ENCODE assay signal across 11 cellular contexts in the genomic region with DNA sequence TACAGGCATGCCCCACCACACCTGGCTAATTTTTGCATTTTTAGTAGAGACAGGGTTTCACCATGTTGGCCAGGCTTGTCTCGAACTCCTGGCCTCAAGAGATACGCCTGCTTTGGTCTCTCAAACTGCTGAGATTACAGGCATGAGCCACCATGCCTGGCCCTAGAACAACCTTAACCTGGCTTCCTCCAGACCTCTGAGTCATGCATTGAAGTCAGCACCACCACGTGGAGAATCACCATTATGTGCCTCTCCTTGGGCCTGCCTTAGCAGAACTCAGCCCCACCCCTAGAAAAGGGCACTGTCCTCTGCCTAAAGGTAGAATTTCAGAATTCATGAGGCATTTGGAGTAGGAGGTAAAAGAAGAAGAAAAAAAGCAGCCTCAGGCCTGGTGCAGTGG. TPM values are rescaled to one million over a fixed set of nuclear protein-coding genes. Genes with fewer than 3 reads are reported as not detected.
DNase-seq lines count a peak whose midpoint lies in the region; ATAC-seq and TF ChIP-seq lines count a peak whose summit lies in the region.
"Had no signal": no experiment of that assay in that cellular context is flagged by ENCODE, and none has a peak within 500 bp of the region (broad histone marks: within the 10 kb centered on the region; RNA-seq: fewer than 3 reads in every experiment).

No MANE protein-coding gene starts in this region.

- no peaks in the 10 kb centered on the region for H4K20me1 ChIP-seq in Karpas-422 (ENCODE audit: insufficient read depth, low read depth, low read length)

- peaks cover 2% of the 10 kb centered on the region for H3K4me1 Mint-ChIP-seq in activated CD4-positive, alpha-beta T cell treated with anti-CD3 and anti-CD28 coated beads for 36 hours
- H3K4me1 Mint-ChIP-seq in activated naive CD8-positive, alpha-beta T cell treated with anti-CD3 and anti-CD28 coated beads, Interleukin-2, amount 50 U/mL, for 24 hours = no peaks in the 10 kb centered on the region

- no peaks in the 10 kb centered on the region for H3K27me3 Mint-ChIP-seq in activated CD4-positive, alpha-beta T cell treated with anti-CD3 and anti-CD28 coated beads for 36 hours
- H3K27me3 Mint-ChIP-seq in activated naive CD8-positive, alpha-beta T cell treated with anti-CD3 and anti-CD28 coated beads, Interleukin-2, amount 50 U/mL, for 24 hours = no peaks in the 10 kb centered on the region

- CTCF ChIA-PET in activated CD4-positive, alpha-beta T cell treated with anti-CD3 and anti-CD28 coated beads for 36 hours (lab: Charles Lee) = interaction anchor here (1.0 to 1.3 kb wide), 2 partner anchors 10 to 17 kb away, joined by 3 read pairs; no protein-coding TSS in a partner anchor

- no peaks in the 10 kb centered on the region for H3K27me3 ChIP-seq in Karpas-422 (ENCODE audit: low read length)
- no peaks in the 10 kb centered on the region for H3K27me3 ChIP-seq in left lung
- H3K27me3 ChIP-seq in effector memory CD4-positive, alpha-beta T cell (replicated peaks; ENCODE audit: control insufficient read depth, insufficient read depth, low read length, poor library complexity, severe bottlenecking) = no peaks in the 10 kb centered on the region
- H3K27me3 ChIP-seq: ascending aorta, thyroid gland had no signal

- H3K4me3 Mint-ChIP-seq in activated CD4-positive, alpha-beta T cell treated with anti-CD3 and anti-CD28 coated beads for 36 hours = no peak overlapping the region
- H3K4me3 Mint-ChIP-seq in activated naive CD8-positive, alpha-beta T cell treated with anti-CD3 and anti-CD28 coated beads, Interleukin-2, amount 50 U/mL, for 24 hours = no peak overlapping the region

- no peaks in the 10 kb centered on the region for H3K79me2 ChIP-seq in Karpas-422 (ENCODE audit: low read length)

- DNase-seq in activated CD4-positive, alpha-beta T cell treated with anti-CD3 and anti-CD28 coated beads for 36 hours = peak; percentile 51
- no peak for DNase-seq in activated CD4-positive, alpha-beta T cell treated with anti-CD3 and anti-CD28 coated beads, Interleukin-2, amount 50 U/mL, for 4 hours
- DNase-seq in Karpas-422 (peak; percentile 61), left lung (no peak), coronary artery (ENCODE audit: low spot score) (no peak), NCI-H510A treated with DMSO at 0.1 percent for 48 hours (lab: John Stamatoyannopoulos, UW) (no peak)
- DNase-seq in activated naive CD8-positive, alpha-beta T cell treated with anti-CD3 and anti-CD28 coated beads, Interleukin-2, amount 50 U/mL, for 24 hours = no peak
- DNase-seq in effector memory CD4-positive, alpha-beta T cell = no peak
- DNase-seq: NCI-H1417 treated with DMSO at 0.1 percent for 48 hours, thyroid gland had no signal

- H3K36me3 ChIP-seq in Karpas-422 (ENCODE audit: insufficient read depth, low read length) (no peaks in the 10 kb centered on the region), left lung (peaks cover 0 to 11% of the 10 kb centered on the region in 2 donors)
- H3K36me3 ChIP-seq in effector memory CD4-positive, alpha-beta T cell (ENCODE audit: control insufficient read depth, insufficient read depth, low read length) = no peaks in the 10 kb centered on the region
- H3K36me3 ChIP-seq: thyroid gland had no signal

- no peak overlapping the region for H2AFZ ChIP-seq in Karpas-422 (ENCODE audit: low read length)

- TF ChIP-seq CTCF in left lung (IDR thresholded peaks at IDR 0.05) = no peak
- TF ChIP-seq CTCF in coronary artery (IDR thresholded peaks at IDR 0.05) = no peak

- no peak overlapping the region for H3K27ac Mint-ChIP-seq in activated CD4-positive, alpha-beta T cell treated with anti-CD3 and anti-CD28 coated beads for 36 hours
- H3K27ac Mint-ChIP-seq in activated naive CD8-positive, alpha-beta T cell treated with anti-CD3 and anti-CD28 coated beads, Interleukin-2, amount 50 U/mL, for 24 hours = no peak overlapping the region

- no peaks in the 10 kb centered on the region for H3K9me3 Mint-ChIP-seq in activated CD4-positive, alpha-beta T cell treated with anti-CD3 and anti-CD28 coated beads for 36 hours (ENCODE audit: low read depth)
- no peaks in the 10 kb centered on the region for H3K9me3 Mint-ChIP-seq in activated naive CD8-positive, alpha-beta T cell treated with anti-CD3 and anti-CD28 coated beads, Interleukin-2, amount 50 U/mL, for 24 hours

- H3K9me2 ChIP-seq in Karpas-422 (replicated peaks; ENCODE audit: insufficient read depth, low read length) = no peaks in the 10 kb centered on the region

- H3K4me3 ChIP-seq in Karpas-422 (ENCODE audit: low read length) (no peak overlapping the region), left lung (no peak overlapping the region), coronary artery (no peak overlapping the region)
- H3K4me3 ChIP-seq in effector memory CD4-positive, alpha-beta T cell (ENCODE audit: insufficient read depth, low read depth, low read length, poor library complexity, severe bottlenecking) = no peak overlapping the region
- H3K4me3 ChIP-seq: ascending aorta, thyroid gland had no signal

- no peaks in the 10 kb centered on the region for H3K36me3 Mint-ChIP-seq in activated CD4-positive, alpha-beta T cell treated with anti-CD3 and anti-CD28 coated beads for 36 hours (ENCODE audit: low read depth)
- H3K36me3 Mint-ChIP-seq in activated naive CD8-positive, alpha-beta T cell treated with anti-CD3 and anti-CD28 coated beads, Interleukin-2, amount 50 U/mL, for 24 hours (ENCODE audit: low read depth) = no peaks in the 10 kb centered on the region

- H3K9ac ChIP-seq in Karpas-422 (ENCODE audit: low read length) = no peak overlapping the region

- H3K4me1 ChIP-seq in Karpas-422 (ENCODE audit: low read length) (no peaks in the 10 kb centered on the region), left lung (no peaks in the 10 kb centered on the region)
- no peaks in the 10 kb centered on the region for H3K4me1 ChIP-seq in effector memory CD4-positive, alpha-beta T cell (ENCODE audit: control insufficient read depth, insufficient read depth, low read length, poor library complexity, severe bottlenecking)

- no peak overlapping the region for H3K27ac ChIP-seq in Karpas-422 (ENCODE audit: low read length)
- no peak overlapping the region for H3K27ac ChIP-seq in left lung
- H3K27ac ChIP-seq in coronary artery = no peak overlapping the region
- H3K27ac ChIP-seq in effector memory CD4-positive, alpha-beta T cell (ENCODE audit: insufficient read depth, low read length, poor library complexity, severe bottlenecking) = no peak overlapping the region
- H3K27ac ChIP-seq: ascending aorta had no signal

- ATAC-seq in activated CD4-positive, alpha-beta T cell treated with anti-CD3 and anti-CD28 coated beads for 36 hours = peak; percentile 95
- ATAC-seq in activated naive CD8-positive, alpha-beta T cell treated with anti-CD3 and anti-CD28 coated beads, Interleukin-2, amount 50 U/mL, for 24 hours = peak; percentile 94
- peak; percentile 61 for ATAC-seq in left lung

- intact Hi-C loops in activated CD4-positive, alpha-beta T cell treated with anti-CD3 and anti-CD28 coated beads for 36 hours (cut with DNase I, micrococcal nuclease) = no loop called here
- intact Hi-C loops in left lung (cut with DNase I) = no loop called here

- POLR2A ChIA-PET in activated CD4-positive, alpha-beta T cell treated with anti-CD3 and anti-CD28 coated beads for 36 hours (lab: Charles Lee) = no interaction called here

- H3K4me2 ChIP-seq in Karpas-422 (ENCODE audit: low read depth, low read length, poor library complexity, severe bottlenecking) = no peak overlapping the region

- H3K9me3 ChIP-seq in Karpas-422 (ENCODE audit: low read length) (no peaks in the 10 kb centered on the region), left lung (no peaks in the 10 kb centered on the region)
- H3K9me3 ChIP-seq in effector memory CD4-positive, alpha-beta T cell (ENCODE audit: control insufficient read depth, low read length) = no peaks in the 10 kb centered on the region
- H3K9me3 ChIP-seq: ascending aorta, thyroid gland had no signal

RNA-seq across cellular contexts. Expression of a gene that starts 49.0 kb away (rescaled TPM):
- total RNA-seq in activated CD4-positive, alpha-beta T cell treated with anti-CD3 and anti-CD28 coated beads for 36 hours = 10 to 100 TPM; 69.7 to 90.4 TPM
- total RNA-seq in Karpas-422 (2014; rRNA removed; shearing (Covaris generic); ENCODE audit: low replicate concordance) = 28.1 and 39.5 TPM in 2 replicates
- 10 to 100 TPM; 82.3 to 84.1 TPM for total RNA-seq in left lung

Comparison
In these comparisons a context has a peak if more than half of its experiments do, and no peak if none do; other contexts are left out.
1. DNase-seq: peak in activated CD4-positive, alpha-beta T cell treated with anti-CD3 and anti-CD28 coated beads for 36 hours (single experiment) and Karpas-422 (single experiment); none in activated CD4-positive, alpha-beta T cell treated with anti-CD3 and anti-CD28 coated beads, Interleukin-2, amount 50 U/mL, for 4 hours (0 of 2), activated naive CD8-positive, alpha-beta T cell treated with anti-CD3 and anti-CD28 coated beads, Interleukin-2, amount 50 U/mL, for 24 hours (single experiment), left lung (0 of 2), coronary artery (single experiment), effector memory CD4-positive, alpha-beta T cell (0 of 3) and NCI-H510A treated with DMSO at 0.1 percent for 48 hours (single experiment).
2. Peak in every context shown above with its lines, with median percentiles within 50 percentile points of each other: ATAC-seq.